ENCODE assay signal across 27 cellular contexts in the genomic region with DNA sequence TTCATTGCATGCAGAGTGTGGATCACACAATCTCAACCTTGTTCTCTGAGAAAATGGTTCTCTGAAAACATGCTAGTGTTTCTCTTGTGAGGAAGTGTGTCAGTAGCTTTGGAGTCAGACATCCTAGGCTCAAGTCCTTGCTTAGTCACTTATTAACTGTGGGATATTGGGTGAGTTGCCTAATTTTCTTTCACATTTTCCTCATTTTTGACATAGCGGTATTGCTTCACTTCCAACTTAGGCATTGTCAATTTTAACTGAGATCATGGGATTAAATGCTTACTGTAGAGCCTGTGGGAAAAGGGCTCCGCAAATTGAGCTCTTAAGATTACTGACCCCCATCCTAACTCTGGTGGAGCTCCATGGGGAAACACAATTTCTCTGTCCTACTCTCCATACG.
DNase-seq lines count a peak whose midpoint lies in the region; ATAC-seq, FAIRE-seq and TF ChIP-seq lines count a peak whose summit lies in the region.
"Had no signal": no experiment of that assay in that cellular context is flagged by ENCODE, and none has a peak within 500 bp of the region (broad histone marks: within the 10 kb centered on the region; RNA-seq: fewer than 3 reads in every experiment).

No MANE protein-coding gene starts in this region.

- no peak for ATAC-seq in WTC11
- peak; percentile 85 for ATAC-seq in HepG2
- ATAC-seq in HG02763 (IDR thresholded peaks at IDR 0.05; ENCODE audit: unreplicated experiment) = no peak
- no peak for ATAC-seq in HG03565 (IDR thresholded peaks at IDR 0.05; ENCODE audit: unreplicated experiment)
- no peak for ATAC-seq in GM18867 (IDR thresholded peaks at IDR 0.05; ENCODE audit: unreplicated experiment)
- ATAC-seq: A549, GM12878 had no signal

- no peak overlapping the region for H3K9ac ChIP-seq in HepG2 (ENCODE audit: insufficient read depth, low read depth, low read length)
- H3K9ac ChIP-seq: BLaER1 treated with 17β-estradiol and CSF1 and Interleukin-3, amounts not matched to agents 10 nM and 100 nM had no signal

- H3K4me1 ChIP-seq in HepG2 (ENCODE audit: insufficient read depth, low read length) (peaks cover 11% of the 10 kb centered on the region), spleen (no peaks in the 10 kb centered on the region)
- H3K4me1 ChIP-seq: A549, BE2C, HAP-1 had no signal

- H4K20me1 ChIP-seq in HepG2 (ENCODE audit: insufficient read depth, low read length) = no peaks in the 10 kb centered on the region
- H4K20me1 ChIP-seq: BLaER1 treated with 17β-estradiol and CSF1 and Interleukin-3, amounts not matched to agents 10 nM and 100 nM had no signal

- FAIRE-seq in HepG2 (lab: Jason Lieb, UNC) = peak; percentile 49
- FAIRE-seq: A549, D721Med, GM12878, H54 had no signal

- H3K79me2 ChIP-seq in HepG2 (ENCODE audit: insufficient read depth, low read length) = no peaks in the 10 kb centered on the region

- peaks cover 0 to 3% of the 10 kb centered on the region in 2 experiments; a peak in 2 of 5 replicates for H3K27me3 ChIP-seq in HepG2 (ENCODE audit: control insufficient read depth in 1 of 2, insufficient read depth in 2 of 2, low read length in 2 of 2)
- H3K27me3 ChIP-seq in spleen (replicated peaks in 1 of 7) = no peaks in the 10 kb centered on the region
- H3K27me3 ChIP-seq: BE2C; BLaER1 treated with 17β-estradiol and CSF1 and Interleukin-3, amounts not matched to agents 10 nM and 100 nM had no signal

- no peaks in the 10 kb centered on the region for H3K9me3 Mint-ChIP-seq in WTC11

- H3K4me2 ChIP-seq in HepG2 (ENCODE audit: low read depth, low read length) = peak overlapping the region; percentile 9; the same call in 1 of the 2 replicates
- H3K4me2 ChIP-seq: A549 had no signal

- TF ChIP-seq EP300 in HepG2 (IDR thresholded peaks at IDR 0.05; ENCODE audit: low read depth in 2 of 2, low read length in 2 of 2) (no peak), HepG2 (CRISPR knock-in tag; IDR thresholded peaks at IDR 0.05; ENCODE audit: borderline replicate concordance) (no peak)

- H3K36me3 Mint-ChIP-seq in WTC11 = no peaks in the 10 kb centered on the region
- H3K36me3 Mint-ChIP-seq: CD14-positive monocyte; CD8-positive, alpha-beta memory T cell had no signal

- no peaks in the 10 kb centered on the region for H3K9me3 ChIP-seq in HepG2 (ENCODE audit: low read length)
- H3K9me3 ChIP-seq in spleen = peaks cover 0 to 3% (median 0%) of the 10 kb centered on the region in 8 donors
- H3K9me3 ChIP-seq: A549; BE2C; BLaER1 treated with 17β-estradiol and CSF1 and Interleukin-3, amounts not matched to agents 10 nM and 100 nM; HAP-1 had no signal

- in situ Hi-C loops in HepG2 (cut with HindIII; ENCODE audit: extremely low pct_ligation_motif_present, low pct_unique_long_range_greater_than_20kb) = no loop called here

- POLR2A ChIA-PET in WTC11 (lab: Charles Lee) = no interaction called here
- POLR2A ChIA-PET in HepG2 (lab: Yijun Ruan, JAX) = no interaction called here

- no peaks in the 10 kb centered on the region for H3K36me3 ChIP-seq in HepG2 (replicated peaks in 1 of 2; ENCODE audit: control insufficient read depth in 1 of 2, insufficient read depth in 2 of 2, low read length in 2 of 2)
- no peaks in the 10 kb centered on the region for H3K36me3 ChIP-seq in spleen
- H3K36me3 ChIP-seq: BE2C; BLaER1 treated with 17β-estradiol and CSF1 and Interleukin-3, amounts not matched to agents 10 nM and 100 nM; HAP-1 had no signal

- no peak overlapping the region for H3K27ac ChIP-seq in HepG2 (ENCODE audit: extremely low read length, insufficient read depth, low read length)
- H3K27ac ChIP-seq in spleen = no peak overlapping the region
- H3K27ac ChIP-seq: A549; BLaER1 treated with 17β-estradiol and CSF1 and Interleukin-3, amounts not matched to agents 10 nM and 100 nM had no signal

- no peak overlapping the region for H3K4me3 Mint-ChIP-seq in WTC11
- H3K4me3 Mint-ChIP-seq: CD14-positive monocyte; CD4-positive, alpha-beta T cell; CD8-positive, alpha-beta memory T cell; HFFc6 had no signal

- peaks cover 5% of the 10 kb centered on the region for H3K4me1 Mint-ChIP-seq in WTC11
- H3K4me1 Mint-ChIP-seq: CD14-positive monocyte; CD8-positive, alpha-beta memory T cell had no signal

- TF ChIP-seq CTCF in WTC11 (IDR thresholded peaks at IDR 0.05) = no peak
- TF ChIP-seq CTCF in HepG2 (CRISPR knock-in tag; IDR thresholded peaks at IDR 0.05) = no peak
- no peak for TF ChIP-seq CTCF in spleen (IDR thresholded peaks at IDR 0.05 in 8 of 11, conservative IDR thresholded peaks at IDR 0.05 in 3 of 11)

- WGBS in HepG2 (ENCODE audit: low lambda C conversion rate) = 31% methylated on average over 3 of the region's 3 CpGs
- WGBS in spleen, 5 donors = 82 to 92% (median 90%) methylated on average over 3 of the region's 3 CpGs

- BruUV-seq in HepG2 (replicated peaks; lab: Mats Ljungman, UMichigan) = no TSS peak

- CTCF ChIA-PET in WTC11 (lab: Charles Lee) (no interaction called here), HepG2 (lab: Yijun Ruan, JAX; ENCODE audit: low intra/inter-chr PET ratio, low total read pairs) (no interaction called here)

- no peak for TF ChIP-seq RAD21 in HepG2 (CRISPR knock-in tag; IDR thresholded peaks at IDR 0.05)

- intact Hi-C loops in HepG2 (cut with micrococcal nuclease; ENCODE audit: unreplicated experiment) = loop anchor here (5.0 kb wide), 1 partner anchor 75 kb away; no protein-coding TSS in a partner anchor
- intact Hi-C loops in spleen (cut with DNase I; ENCODE audit: low total_unique reads) = no loop called here

- TF ChIP-seq POLR2A in HepG2 (IDR thresholded peaks at IDR 0.05; ENCODE audit: insufficient read depth in 1 of 2, low read depth in 2 of 2, low read length in 2 of 2) (no peak), spleen (IDR thresholded peaks at IDR 0.05) (no peak)

- DNase-seq in WTC11 (ENCODE audit: low spot score) (no peak), kidney glomerular epithelial cell (lab: John Stamatoyannopoulos, UW) (peak; percentile 2), HepG2 (ENCODE audit: low spot score) (peak; percentile 35), renal cortical epithelial cell (ENCODE audit: low read depth) (peak; percentile 91), spleen (no peak)
- DNase-seq: 8988T; ACHN; AML-193; BE2C; CD4-positive, alpha-beta T cell; CD8-positive, alpha-beta memory T cell; DMS 273 treated with DMSO at 0.1 percent for 48 hours; DMS79; EL; GDM1; GOT3; HFFc6 had no signal

- H3K4me3 ChIP-seq in HepG2 (replicated peaks in 1 of 3; ENCODE audit: insufficient read depth in 1 of 3, low read depth in 2 of 3, low read length in 3 of 3) (no peak overlapping the region), spleen (no peak overlapping the region)
- H3K4me3 ChIP-seq: A549; BLaER1 treated with 17β-estradiol and CSF1 and Interleukin-3, amounts not matched to agents 10 nM and 100 nM; GM12878; HAP-1 had no signal

- H3K27me3 Mint-ChIP-seq in WTC11 (ENCODE audit: low read depth) = no peaks in the 10 kb centered on the region
- H3K27me3 Mint-ChIP-seq: CD4-positive, alpha-beta T cell; CD8-positive, alpha-beta memory T cell had no signal

- no peak overlapping the region for H2AFZ ChIP-seq in HepG2 (ENCODE audit: low read length)

- 0 out of 2 replicates have a peak overlapping the region, but pooled peaks have one; percentile 12 for H3K27ac Mint-ChIP-seq in WTC11
- H3K27ac Mint-ChIP-seq: CD14-positive monocyte; CD4-positive, alpha-beta T cell; CD8-positive, alpha-beta memory T cell; HFFc6 had no signal

TF ChIP-seq in WTC11, 78 proteins besides CTCF, POLR2A, EP300 and RAD21:
- TF ChIP-seq CREB1 (CRISPR knock-in tag; IDR thresholded peaks at IDR 0.05) (no peak), ZNF138 (CRISPR knock-in tag; conservative IDR thresholded peaks at IDR 0.05) (no peak), GABPB1 (CRISPR knock-in tag; IDR thresholded peaks at IDR 0.05) (peak; percentile 59; the same call in 1 of the 2 replicates)

TF ChIP-seq in HepG2, 621 proteins besides CTCF, POLR2A, EP300 and RAD21 (continues in another document):
- TF ChIP-seq, protein P1, sequence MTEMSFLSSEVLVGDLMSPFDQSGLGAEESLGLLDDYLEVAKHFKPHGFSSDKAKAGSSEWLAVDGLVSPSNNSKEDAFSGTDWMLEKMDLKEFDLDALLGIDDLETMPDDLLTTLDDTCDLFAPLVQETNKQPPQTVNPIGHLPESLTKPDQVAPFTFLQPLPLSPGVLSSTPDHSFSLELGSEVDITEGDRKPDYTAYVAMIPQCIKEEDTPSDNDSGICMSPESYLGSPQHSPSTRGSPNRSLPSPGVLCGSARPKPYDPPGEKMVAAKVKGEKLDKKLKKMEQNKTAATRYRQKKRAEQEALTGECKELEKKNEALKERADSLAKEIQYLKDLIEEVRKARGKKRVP (CRISPR knock-in tag; IDR thresholded peaks at IDR 0.05) = peak in 1 of 2 experiments; percentile 69; a peak in 2 of 4 replicates
- TF ChIP-seq, protein P2, sequence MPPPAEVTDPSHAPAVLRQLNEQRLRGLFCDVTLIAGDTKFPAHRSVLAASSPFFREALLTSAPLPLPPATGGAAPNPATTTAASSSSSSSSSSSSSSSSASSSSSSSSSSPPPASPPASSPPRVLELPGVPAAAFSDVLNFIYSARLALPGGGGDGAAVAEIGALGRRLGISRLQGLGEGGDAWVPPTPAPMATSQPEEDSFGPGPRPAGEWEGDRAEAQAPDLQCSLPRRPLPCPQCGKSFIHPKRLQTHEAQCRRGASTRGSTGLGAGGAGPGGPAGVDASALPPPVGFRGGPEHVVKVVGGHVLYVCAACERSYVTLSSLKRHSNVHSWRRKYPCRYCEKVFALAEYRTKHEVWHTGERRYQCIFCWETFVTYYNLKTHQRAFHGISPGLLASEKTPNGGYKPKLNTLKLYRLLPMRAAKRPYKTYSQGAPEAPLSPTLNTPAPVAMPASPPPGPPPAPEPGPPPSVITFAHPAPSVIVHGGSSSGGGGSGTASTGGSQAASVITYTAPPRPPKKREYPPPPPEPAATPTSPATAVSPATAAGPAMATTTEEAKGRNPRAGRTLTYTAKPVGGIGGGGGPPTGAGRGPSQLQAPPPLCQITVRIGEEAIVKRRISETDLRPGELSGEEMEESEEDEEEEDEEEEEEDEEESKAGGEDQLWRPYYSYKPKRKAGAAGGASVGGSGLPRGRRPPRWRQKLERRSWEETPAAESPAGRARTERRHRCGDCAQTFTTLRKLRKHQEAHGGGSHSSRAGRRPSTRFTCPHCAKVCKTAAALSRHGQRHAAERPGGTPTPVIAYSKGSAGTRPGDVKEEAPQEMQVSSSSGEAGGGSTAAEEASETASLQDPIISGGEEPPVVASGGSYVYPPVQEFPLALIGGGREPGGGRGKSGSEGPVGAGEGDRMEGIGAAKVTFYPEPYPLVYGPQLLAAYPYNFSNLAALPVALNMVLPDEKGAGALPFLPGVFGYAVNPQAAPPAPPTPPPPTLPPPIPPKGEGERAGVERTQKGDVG (CRISPR knock-in tag; IDR thresholded peaks at IDR 0.05; ENCODE audit: borderline replicate concordance) = no peak

Comparison
In these comparisons a context has a peak if more than half of its experiments do, and no peak if none do; other contexts are left out.
1. DNase-seq: peak in kidney glomerular epithelial cell (single experiment), HepG2 (single experiment) and renal cortical epithelial cell (single experiment); none in WTC11 (single experiment) and spleen (single experiment).
2. Of the 50 proteins assayed by ChIP-seq in both HepG2 and WTC11: peak only in HepG2: none; only in WTC11: GABPB1; in both: none; in neither: 49.